1 cellular context compared by ENCODE assay signal in the genomic region with DNA sequence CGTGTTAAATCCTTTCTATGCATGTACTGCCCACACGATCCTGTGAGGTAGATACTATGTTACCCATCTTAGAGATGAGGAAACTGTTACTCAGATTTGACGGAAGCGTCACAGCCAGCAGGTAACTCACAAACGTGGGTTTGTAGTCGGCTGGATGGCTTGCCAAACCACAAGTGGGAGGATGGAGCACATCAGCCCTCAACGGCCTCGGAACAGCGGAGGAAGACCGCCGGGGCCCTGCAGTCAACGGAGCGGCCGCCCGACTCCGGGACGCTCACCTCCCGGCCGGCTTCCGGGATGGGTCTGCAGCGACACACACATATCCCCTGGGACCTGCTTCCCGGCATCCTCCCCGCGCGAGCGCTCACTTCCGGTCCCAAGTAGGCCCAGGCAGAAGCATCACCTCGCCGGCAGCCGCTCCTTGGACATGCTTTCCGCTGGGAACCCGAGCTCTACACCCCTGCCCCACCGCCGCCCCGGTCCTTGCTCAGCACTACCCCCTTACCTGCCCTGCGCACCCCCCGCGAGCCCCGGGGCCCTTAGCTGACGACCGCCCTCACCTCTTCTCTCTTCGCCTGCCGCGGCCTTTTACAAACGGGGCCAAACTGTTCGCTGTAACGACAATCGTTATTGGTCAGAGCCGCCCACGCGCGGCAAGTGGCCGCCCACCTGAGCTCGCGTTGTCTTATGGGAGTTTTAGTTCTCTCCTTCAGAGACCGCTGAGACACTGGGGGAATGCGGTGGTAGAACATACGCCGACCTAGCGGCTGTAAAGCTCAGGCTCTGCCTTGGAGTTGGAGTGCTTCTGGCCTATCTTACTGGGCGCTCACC.
TF ChIP-seq lines count a peak whose summit lies in the region.

TSS of gene C2orf42 (minus strand) at position 607 of the 831 bp plus-strand sequence. CDS start 9,034 bp downstream, outside the sequence.

TF ChIP-seq in HEK293, 187 proteins besides CTCF, POLR2A, EP300 and RAD21 (continued from another document):
- peak; percentile 88 for TF ChIP-seq EGR2 (tag by site-specific recombination; IDR thresholded peaks at IDR 0.05; ENCODE audit: low read depth)
- 0 out of 2 replicates have a peak, but pooled peaks have one; percentile 68 for TF ChIP-seq ZNF24 (tag by site-specific recombination; IDR thresholded peaks at IDR 0.05)
- no peak for TF ChIP-seq ZNF785 (tag by site-specific recombination; IDR thresholded peaks at IDR 0.05)
- peak; percentile 96 for TF ChIP-seq ZFHX2 (tag by site-specific recombination; conservative IDR thresholded peaks at IDR 0.05)
- TF ChIP-seq, protein P1, sequence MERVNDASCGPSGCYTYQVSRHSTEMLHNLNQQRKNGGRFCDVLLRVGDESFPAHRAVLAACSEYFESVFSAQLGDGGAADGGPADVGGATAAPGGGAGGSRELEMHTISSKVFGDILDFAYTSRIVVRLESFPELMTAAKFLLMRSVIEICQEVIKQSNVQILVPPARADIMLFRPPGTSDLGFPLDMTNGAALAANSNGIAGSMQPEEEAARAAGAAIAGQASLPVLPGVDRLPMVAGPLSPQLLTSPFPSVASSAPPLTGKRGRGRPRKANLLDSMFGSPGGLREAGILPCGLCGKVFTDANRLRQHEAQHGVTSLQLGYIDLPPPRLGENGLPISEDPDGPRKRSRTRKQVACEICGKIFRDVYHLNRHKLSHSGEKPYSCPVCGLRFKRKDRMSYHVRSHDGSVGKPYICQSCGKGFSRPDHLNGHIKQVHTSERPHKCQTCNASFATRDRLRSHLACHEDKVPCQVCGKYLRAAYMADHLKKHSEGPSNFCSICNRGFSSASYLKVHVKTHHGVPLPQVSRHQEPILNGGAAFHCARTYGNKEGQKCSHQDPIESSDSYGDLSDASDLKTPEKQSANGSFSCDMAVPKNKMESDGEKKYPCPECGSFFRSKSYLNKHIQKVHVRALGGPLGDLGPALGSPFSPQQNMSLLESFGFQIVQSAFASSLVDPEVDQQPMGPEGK (tag by site-specific recombination; IDR thresholded peaks at IDR 0.05): peak; percentile 95
- peak; percentile 81; the same call in 1 of the 2 replicates for TF ChIP-seq ZNF2 (tag by site-specific recombination; IDR thresholded peaks at IDR 0.05)
- TF ChIP-seq, protein P2, sequence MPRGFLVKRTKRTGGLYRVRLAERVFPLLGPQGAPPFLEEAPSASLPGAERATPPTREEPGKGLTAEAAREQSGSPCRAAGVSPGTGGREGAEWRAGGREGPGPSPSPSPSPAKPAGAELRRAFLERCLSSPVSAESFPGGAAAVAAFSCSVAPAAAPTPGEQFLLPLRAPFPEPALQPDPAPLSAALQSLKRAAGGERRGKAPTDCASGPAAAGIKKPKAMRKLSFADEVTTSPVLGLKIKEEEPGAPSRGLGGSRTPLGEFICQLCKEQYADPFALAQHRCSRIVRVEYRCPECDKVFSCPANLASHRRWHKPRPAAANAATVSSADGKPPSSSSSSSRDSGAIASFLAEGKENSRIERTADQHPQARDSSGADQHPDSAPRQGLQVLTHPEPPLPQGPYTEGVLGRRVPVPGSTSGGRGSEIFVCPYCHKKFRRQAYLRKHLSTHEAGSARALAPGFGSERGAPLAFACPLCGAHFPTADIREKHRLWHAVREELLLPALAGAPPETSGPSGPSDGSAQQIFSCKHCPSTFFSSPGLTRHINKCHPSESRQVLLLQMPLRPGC (tag by site-specific recombination; IDR thresholded peaks at IDR 0.05): peak; percentile 64; the same call in 1 of the 2 replicates
- peak; percentile 72; the same call in 1 of the 2 replicates for TF ChIP-seq ELK4 (IDR thresholded peaks at IDR 0.05; ENCODE audit: borderline replicate concordance, low read depth, low read length)
- TF ChIP-seq ZEB2 (tag by site-specific recombination; IDR thresholded peaks at IDR 0.05): peak; percentile 97
- TF ChIP-seq ZNF341 (tag by site-specific recombination; IDR thresholded peaks at IDR 0.05; ENCODE audit: low read depth): peak; percentile 94
- TF ChIP-seq ZNF138 (tag by site-specific recombination; IDR thresholded peaks at IDR 0.05; ENCODE audit: borderline replicate concordance): no peak
- TF ChIP-seq BCL11B (tag by site-specific recombination; IDR thresholded peaks at IDR 0.05; ENCODE audit: low read depth): peak; percentile 28; the same call in 1 of the 2 replicates
- no peak for TF ChIP-seq ZNF157 (tag by site-specific recombination; IDR thresholded peaks at IDR 0.05)
- peak; percentile 76; the same call in 1 of the 2 replicates for TF ChIP-seq ZNF629 (tag by site-specific recombination; IDR thresholded peaks at IDR 0.05)
- TF ChIP-seq, protein P3, sequence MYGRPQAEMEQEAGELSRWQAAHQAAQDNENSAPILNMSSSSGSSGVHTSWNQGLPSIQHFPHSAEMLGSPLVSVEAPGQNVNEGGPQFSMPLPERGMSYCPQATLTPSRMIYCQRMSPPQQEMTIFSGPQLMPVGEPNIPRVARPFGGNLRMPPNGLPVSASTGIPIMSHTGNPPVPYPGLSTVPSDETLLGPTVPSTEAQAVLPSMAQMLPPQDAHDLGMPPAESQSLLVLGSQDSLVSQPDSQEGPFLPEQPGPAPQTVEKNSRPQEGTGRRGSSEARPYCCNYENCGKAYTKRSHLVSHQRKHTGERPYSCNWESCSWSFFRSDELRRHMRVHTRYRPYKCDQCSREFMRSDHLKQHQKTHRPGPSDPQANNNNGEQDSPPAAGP (tag by site-specific recombination; IDR thresholded peaks at IDR 0.05): 0 out of 2 replicates have a peak, but pooled peaks have one; percentile 40
- TF ChIP-seq, protein P4, sequence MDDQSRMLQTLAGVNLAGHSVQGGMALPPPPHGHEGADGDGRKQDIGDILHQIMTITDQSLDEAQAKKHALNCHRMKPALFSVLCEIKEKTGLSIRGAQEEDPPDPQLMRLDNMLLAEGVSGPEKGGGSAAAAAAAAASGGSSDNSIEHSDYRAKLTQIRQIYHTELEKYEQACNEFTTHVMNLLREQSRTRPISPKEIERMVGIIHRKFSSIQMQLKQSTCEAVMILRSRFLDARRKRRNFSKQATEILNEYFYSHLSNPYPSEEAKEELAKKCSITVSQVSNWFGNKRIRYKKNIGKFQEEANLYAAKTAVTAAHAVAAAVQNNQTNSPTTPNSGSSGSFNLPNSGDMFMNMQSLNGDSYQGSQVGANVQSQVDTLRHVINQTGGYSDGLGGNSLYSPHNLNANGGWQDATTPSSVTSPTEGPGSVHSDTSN (CRISPR knock-in tag; IDR thresholded peaks at IDR 0.05): peak; percentile 58; the same call in 1 of the 2 replicates
- peak; percentile 63 for TF ChIP-seq KLF9 (tag by site-specific recombination; IDR thresholded peaks at IDR 0.05; ENCODE audit: low read depth)
- no peak for TF ChIP-seq ZNF16 (tag by site-specific recombination; IDR thresholded peaks at IDR 0.05; ENCODE audit: low read depth)
- peak; percentile 99 for TF ChIP-seq ZBTB20 (tag by site-specific recombination; IDR thresholded peaks at IDR 0.05)
- peak; percentile 61; the same call in 1 of the 2 replicates for TF ChIP-seq ZFP69B (tag by site-specific recombination; IDR thresholded peaks at IDR 0.05)
- TF ChIP-seq KLF10 (tag by site-specific recombination; IDR thresholded peaks at IDR 0.05): no peak
- TF ChIP-seq ZSCAN30 (tag by site-specific recombination; IDR thresholded peaks at IDR 0.05): peak; percentile 89
- TF ChIP-seq, protein P5, sequence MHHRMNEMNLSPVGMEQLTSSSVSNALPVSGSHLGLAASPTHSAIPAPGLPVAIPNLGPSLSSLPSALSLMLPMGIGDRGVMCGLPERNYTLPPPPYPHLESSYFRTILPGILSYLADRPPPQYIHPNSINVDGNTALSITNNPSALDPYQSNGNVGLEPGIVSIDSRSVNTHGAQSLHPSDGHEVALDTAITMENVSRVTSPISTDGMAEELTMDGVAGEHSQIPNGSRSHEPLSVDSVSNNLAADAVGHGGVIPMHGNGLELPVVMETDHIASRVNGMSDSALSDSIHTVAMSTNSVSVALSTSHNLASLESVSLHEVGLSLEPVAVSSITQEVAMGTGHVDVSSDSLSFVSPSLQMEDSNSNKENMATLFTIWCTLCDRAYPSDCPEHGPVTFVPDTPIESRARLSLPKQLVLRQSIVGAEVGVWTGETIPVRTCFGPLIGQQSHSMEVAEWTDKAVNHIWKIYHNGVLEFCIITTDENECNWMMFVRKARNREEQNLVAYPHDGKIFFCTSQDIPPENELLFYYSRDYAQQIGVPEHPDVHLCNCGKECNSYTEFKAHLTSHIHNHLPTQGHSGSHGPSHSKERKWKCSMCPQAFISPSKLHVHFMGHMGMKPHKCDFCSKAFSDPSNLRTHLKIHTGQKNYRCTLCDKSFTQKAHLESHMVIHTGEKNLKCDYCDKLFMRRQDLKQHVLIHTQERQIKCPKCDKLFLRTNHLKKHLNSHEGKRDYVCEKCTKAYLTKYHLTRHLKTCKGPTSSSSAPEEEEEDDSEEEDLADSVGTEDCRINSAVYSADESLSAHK (tag by site-specific recombination; IDR thresholded peaks at IDR 0.05): peak; percentile 21
- peak; percentile 64; the same call in 1 of the 2 replicates for TF ChIP-seq ZNF561 (tag by site-specific recombination; IDR thresholded peaks at IDR 0.05; ENCODE audit: borderline replicate concordance)
